In the genomic region with DNA sequence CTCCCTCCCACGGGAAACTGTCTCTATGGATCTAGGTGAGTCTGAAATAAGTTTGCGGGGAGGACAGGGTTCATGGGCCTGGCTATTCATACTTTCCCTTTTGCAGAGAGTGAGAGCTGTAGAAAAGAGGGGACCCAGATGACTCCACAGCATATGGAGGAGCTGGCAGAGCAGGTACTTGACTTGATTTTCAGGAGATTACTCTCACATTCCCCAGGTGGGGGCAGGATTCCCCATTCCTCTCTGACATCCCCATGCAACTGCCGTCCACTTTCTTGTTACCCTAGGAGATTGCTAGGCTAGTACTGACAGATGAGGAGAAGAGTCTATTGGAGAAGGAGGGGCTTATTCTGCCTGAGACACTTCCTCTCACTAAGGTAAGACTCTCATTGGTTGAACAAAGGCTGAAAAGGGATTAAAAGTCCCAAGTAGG, we compare ENCODE assay signal across 8 cellular contexts. TPM values are rescaled to one million over a fixed set of nuclear protein-coding genes. Genes with fewer than 3 reads are reported as not detected.
DNase-seq lines count a peak whose midpoint lies in the region; ATAC-seq, FAIRE-seq and TF ChIP-seq lines count a peak whose summit lies in the region.

No MANE protein-coding gene starts in this region.

- H4K20me1 ChIP-seq in K562 (replicated peaks; ENCODE audit: control insufficient read depth, insufficient read depth, low read length), result peaks cover 11% of the 10 kb centered on the region; the same call in 1 of the 2 replicates

- intact Hi-C loops in K562 (cut with micrococcal nuclease) (loop anchor here (2.0 to 10.0 kb wide), 3 partner anchors 16 to 82 kb away; a partner anchor contains a TSS), tibial artery (cut with DNase I; ENCODE audit: low total_unique reads) (no loop called here)

- TF ChIP-seq POLR2A in K562 (conservative IDR thresholded peaks at IDR 0.05), result no peak

- WGBS in K562 (ENCODE audit: insufficient coverage, low coverage, missing lambda C conversion rate), result 3% methylated on average over 3 of the region's 3 CpGs

- peak overlapping the region; percentile 87 for H3K4me3 ChIP-seq in CD4-positive, CD25-positive, alpha-beta regulatory T cell (ENCODE audit: low read depth, low read length)
- H3K4me3 ChIP-seq in K562, result peak overlapping the region; percentile 85
- peak overlapping the region; percentile 65 to 93 for H3K4me3 ChIP-seq in tibial artery

- H3K27me3 ChIP-seq in CD4-positive, CD25-positive, alpha-beta regulatory T cell (ENCODE audit: control insufficient read depth, insufficient read depth, low read length), result no peaks in the 10 kb centered on the region
- H3K27me3 ChIP-seq in K562 (ENCODE audit: control insufficient read depth in 2 of 2, insufficient read depth in 2 of 2, low read length in 2 of 2) (no peaks in the 10 kb centered on the region), layer of hippocampus (ENCODE audit: control insufficient read depth, insufficient read depth, low read length) (no peaks in the 10 kb centered on the region), tibial artery (no peaks in the 10 kb centered on the region)

- peak; percentile 81 for FAIRE-seq in K562 (lab: Jason Lieb, UNC)

- H3K9me3 Mint-ChIP-seq in CD4-positive, CD25-positive, alpha-beta regulatory T cell, result no peaks in the 10 kb centered on the region

- CTCF ChIA-PET in K562 (lab: Yijun Ruan, JAX; ENCODE audit: low intra/inter-chr PET ratio), result no interaction called here

- peaks cover 58% of the 10 kb centered on the region for H3K79me2 ChIP-seq in K562 (ENCODE audit: control insufficient read depth, insufficient read depth, low read length)

- no peaks in the 10 kb centered on the region for H3K27me3 Mint-ChIP-seq in CD4-positive, CD25-positive, alpha-beta regulatory T cell

- peak overlapping the region; percentile 94 for H3K4me2 ChIP-seq in K562 (ENCODE audit: insufficient read depth, low read length)

- ATAC-seq in CD4-positive, CD25-positive, alpha-beta regulatory T cell (ENCODE audit: low read depth in 2 of 2), result no peak
- ATAC-seq in GM21717 (IDR thresholded peaks at IDR 0.05; ENCODE audit: unreplicated experiment) (peak; percentile 2), K562 (no peak), HG02938 (IDR thresholded peaks at IDR 0.05; ENCODE audit: unreplicated experiment) (no peak), GM21528 (IDR thresholded peaks at IDR 0.05; ENCODE audit: low FRiP score, unreplicated experiment) (no peak)

- H3K9me3 ChIP-seq in CD4-positive, CD25-positive, alpha-beta regulatory T cell (ENCODE audit: control insufficient read depth in 2 of 2, low read length in 2 of 2), result no peaks in the 10 kb centered on the region
- H3K9me3 ChIP-seq in K562 (replicated peaks; ENCODE audit: control insufficient read depth, insufficient read depth, low read depth, low read length), result no peaks in the 10 kb centered on the region
- H3K9me3 ChIP-seq in tibial artery, result no peaks in the 10 kb centered on the region

- POLR2A ChIA-PET in K562 (lab: Yijun Ruan, JAX), result interaction anchor here (0.6 to 1.9 kb wide), 8 partner anchors 9 to 631 kb away, joined by 3 to 8 read pairs (median 4); no protein-coding TSS in a partner anchor

- DNase-seq in CD4-positive, CD25-positive, alpha-beta regulatory T cell, result peak in 1 of 3 donors; percentile 48
- DNase-seq in NCI-H82 (lab: John Stamatoyannopoulos, UW) (peak; percentile 77), K562 (ENCODE audit: extremely low read depth in 1 of 4, low spot score in 3 of 4) (peak; percentile 24 to 66 (median 41)), tibial artery (no peak)

- peaks cover 53% of the 10 kb centered on the region for H3K4me1 ChIP-seq in CD4-positive, CD25-positive, alpha-beta regulatory T cell (ENCODE audit: control insufficient read depth, insufficient read depth, low read length, poor library complexity, severe bottlenecking)
- H3K4me1 ChIP-seq in K562 (replicated peaks in 1 of 2; ENCODE audit: control insufficient read depth in 2 of 2, insufficient read depth in 2 of 2, low read length in 2 of 2), result peaks cover 22 to 29% of the 10 kb centered on the region in 2 experiments; a peak in 4 of 5 replicates
- peaks cover 0 to 59% (median 45%) of the 10 kb centered on the region in 4 donors for H3K4me1 ChIP-seq in tibial artery

- peaks cover 21% of the 10 kb centered on the region for H3K36me3 Mint-ChIP-seq in CD4-positive, CD25-positive, alpha-beta regulatory T cell

- peak overlapping the region in 2 of 3 donors; percentile 94 to 98 for H3K27ac Mint-ChIP-seq in CD4-positive, CD25-positive, alpha-beta regulatory T cell

- peak overlapping the region in 2 of 4 donors; percentile 94 to 98 for H3K4me3 Mint-ChIP-seq in CD4-positive, CD25-positive, alpha-beta regulatory T cell

- TF ChIP-seq CTCF in K562 (IDR thresholded peaks at IDR 0.05 in 2 of 3, conservative IDR thresholded peaks at IDR 0.05 in 1 of 3; ENCODE audit: insufficient read depth in 2 of 3, low read depth in 1 of 3, low read length in 3 of 3), result peak in 1 of 3 experiments; percentile 21; a peak in 1 of 6 replicates
- TF ChIP-seq CTCF in tibial artery (IDR thresholded peaks at IDR 0.05), result no peak

- peak overlapping the region; percentile 94 for H3K27ac ChIP-seq in CD4-positive, CD25-positive, alpha-beta regulatory T cell (ENCODE audit: insufficient read depth, low read length, poor library complexity, severe bottlenecking)
- peak overlapping the region; percentile 97 for H3K27ac ChIP-seq in K562 (ENCODE audit: extremely low read depth, low read depth, low read length)
- H3K27ac ChIP-seq in layer of hippocampus (ENCODE audit: low read depth, low read length), result peak overlapping the region; percentile 91
- peak overlapping the region; percentile 92 to 99 for H3K27ac ChIP-seq in tibial artery

- peak overlapping the region; percentile 76; the same call in 1 of the 2 replicates for H2AFZ ChIP-seq in K562 (ENCODE audit: low read depth, low read length)

- peak overlapping the region; percentile 85 to 91; a peak in 3 of 4 replicates for H3K9ac ChIP-seq in K562 (ENCODE audit: insufficient read depth in 1 of 2, low read depth in 2 of 2, low read length in 2 of 2)

- in situ Hi-C loops in K562 (cut with MboI), result no loop called here

- BruUV-seq in K562 (replicated peaks; lab: Mats Ljungman, UMichigan), result no TSS peak

- H3K36me3 ChIP-seq in CD4-positive, CD25-positive, alpha-beta regulatory T cell (ENCODE audit: control insufficient read depth, insufficient read depth, low read length), result peaks cover 31% of the 10 kb centered on the region
- H3K36me3 ChIP-seq in K562 (ENCODE audit: control insufficient read depth, insufficient read depth, low read length) (peaks cover 49% of the 10 kb centered on the region), tibial artery (peaks cover 33 to 38% (median 37%) of the 10 kb centered on the region in 3 donors)

- no peak for TF ChIP-seq EP300 in K562 (IDR thresholded peaks at IDR 0.05; ENCODE audit: low read length)

- 0 out of 4 replicates have a peak, but pooled peaks of 1 of the 2 experiments have one; percentile 10 for TF ChIP-seq RAD21 in K562 (CRISPR knock-in tag; conservative IDR thresholded peaks at IDR 0.05 in 1 of 2, IDR thresholded peaks at IDR 0.05 in 1 of 2)

- H3K9me1 ChIP-seq in K562 (ENCODE audit: control insufficient read depth, insufficient read depth, low read length), result no peaks in the 10 kb centered on the region

- peaks cover 16 to 37% (median 28%) of the 10 kb centered on the region in 4 donors for H3K4me1 Mint-ChIP-seq in CD4-positive, CD25-positive, alpha-beta regulatory T cell

RNA-seq across cellular contexts. Expression of a gene that starts 0.7 kb away (rescaled TPM):
- total RNA-seq in CD4-positive, CD25-positive, alpha-beta regulatory T cell, result 14.6 TPM
- 10 to 100 TPM; 33.4 to 36.4 (median 34.6) TPM for polyA plus RNA-seq in CD4-positive, CD25-positive, alpha-beta regulatory T cell
- 13.6 and 27.1 TPM in 2 replicates for total RNA-seq in K562 (2011; cell fraction: chromatin; rRNA removed; ENCODE audit: low replicate concordance)
- 20.3 and 23.0 TPM in 2 replicates for total RNA-seq in K562 (2011; cell fraction: nucleolus; rRNA removed)
- 14.0 and 18.6 TPM in 2 replicates for total RNA-seq in K562 (2011; cell fraction: nucleoplasm; rRNA removed)
- total RNA-seq in K562 (2014; rRNA removed) (18.3 and 19.3 TPM in 2 replicates), K562 (2014; rRNA removed; fragmentation: Illumina TruSeq; extraction: Trizol) (10.6 and 10.8 TPM in 2 replicates), K562 (2015; rRNA removed; fragmentation: Illumina TruSeq; extraction: Trizol) (13.1 and 14.9 TPM in 2 replicates), K562 (2021) (16.5 and 17.0 TPM in 2 replicates)
- polyA plus RNA-seq in K562 (2011; rRNA removed) (8.1 and 9.4 TPM in 2 replicates), K562 (2014; fragmentation: Illumina TruSeq; extraction: Trizol) (17.1 and 18.3 TPM in 2 replicates), K562 (2014; fragmentation: Nextera tagmentation; extraction: Ambion mirVana) (1 to 10 TPM; 5.7 to 9.4 TPM), K562 (2014; rRNA removed) (15.3 TPM in 2 replicates)
- polyA plus RNA-seq in K562 (2011; cell fraction: cytosol; rRNA removed), result 7.9 and 14.4 TPM in 2 replicates
- 16.5 and 20.0 TPM in 2 replicates for polyA plus RNA-seq in K562 (2011; cell fraction: nucleus; rRNA removed)
- polyA plus RNA-seq in K562 (2012), result 14.9 and 23.7 TPM in 2 replicates
- 4.0 and 4.5 TPM in 2 replicates for polyA minus RNA-seq in K562 (2011; rRNA and poly(A)+ RNA removed)
- 4.2 and 4.7 TPM in 2 replicates for polyA minus RNA-seq in K562 (2011; cell fraction: cytosol; rRNA and poly(A)+ RNA removed)
- 7.4 and 7.9 TPM in 2 replicates for polyA minus RNA-seq in K562 (2011; cell fraction: nucleus; rRNA and poly(A)+ RNA removed)

RNA-seq across cellular contexts. Expression of a gene that starts 1.1 kb away (rescaled TPM):
- 277 TPM for total RNA-seq in CD4-positive, CD25-positive, alpha-beta regulatory T cell
- polyA plus RNA-seq in CD4-positive, CD25-positive, alpha-beta regulatory T cell, result 10 to 100 TPM; 33.7 to 36.2 (median 35.9) TPM
- 276 and 411 TPM in 2 replicates for total RNA-seq in K562 (2011; cell fraction: chromatin; rRNA removed; ENCODE audit: low replicate concordance)
- 190 and 200 TPM in 2 replicates for total RNA-seq in K562 (2011; cell fraction: nucleolus; rRNA removed)
- 167 and 186 TPM in 2 replicates for total RNA-seq in K562 (2011; cell fraction: nucleoplasm; rRNA removed)
- total RNA-seq in K562 (2014; rRNA removed), result 94.3 and 121 TPM in 2 replicates
- total RNA-seq in K562 (2014; rRNA removed; fragmentation: Illumina TruSeq; extraction: Trizol), result 40.9 and 44.0 TPM in 2 replicates
- 49.4 and 50.7 TPM in 2 replicates for total RNA-seq in K562 (2015; rRNA removed; fragmentation: Illumina TruSeq; extraction: Trizol)
- 201 and 240 TPM in 2 replicates for total RNA-seq in K562 (2021)
- polyA plus RNA-seq in K562 (2011; rRNA removed), result 54.8 and 98.5 TPM in 2 replicates
- polyA plus RNA-seq in K562 (2011; cell fraction: cytosol; rRNA removed), result 49.0 and 84.8 TPM in 2 replicates
- polyA plus RNA-seq in K562 (2011; cell fraction: nucleus; rRNA removed), result 81.3 and 128 TPM in 2 replicates
- 116 and 190 TPM in 2 replicates for polyA plus RNA-seq in K562 (2012)
- 75.1 and 98.7 TPM in 2 replicates for polyA plus RNA-seq in K562 (2014; fragmentation: Illumina TruSeq; extraction: Trizol)
- polyA plus RNA-seq in K562 (2014; fragmentation: Nextera tagmentation; extraction: Ambion mirVana), result 10 to 100 TPM in 1 of 2 experiments, 1 to 10 TPM in 1; 3.6 to 10.2 TPM
- 49.2 and 72.0 TPM in 2 replicates for polyA plus RNA-seq in K562 (2014; rRNA removed)
- 190 and 196 TPM in 2 replicates for polyA minus RNA-seq in K562 (2011; rRNA and poly(A)+ RNA removed)
- 278 and 355 TPM in 2 replicates for polyA minus RNA-seq in K562 (2011; cell fraction: cytosol; rRNA and poly(A)+ RNA removed)
- polyA minus RNA-seq in K562 (2011; cell fraction: nucleus; rRNA and poly(A)+ RNA removed), result 62.3 and 63.3 TPM in 2 replicates

RNA-seq across cellular contexts. Expression of a gene that starts 15.9 kb away (rescaled TPM):
- 47.9 TPM for total RNA-seq in CD4-positive, CD25-positive, alpha-beta regulatory T cell
- 10 to 100 TPM; 18.7 to 27.1 (median 21.2) TPM for polyA plus RNA-seq in CD4-positive, CD25-positive, alpha-beta regulatory T cell
- 274 and 418 TPM in 2 replicates for total RNA-seq in K562 (2011; cell fraction: chromatin; rRNA removed; ENCODE audit: low replicate concordance)
- total RNA-seq in K562 (2011; cell fraction: nucleolus; rRNA removed), result 163 and 173 TPM in 2 replicates
- 160 and 174 TPM in 2 replicates for total RNA-seq in K562 (2011; cell fraction: nucleoplasm; rRNA removed)
- total RNA-seq in K562 (2014; rRNA removed) (28.5 and 32.6 TPM in 2 replicates), K562 (2014; rRNA removed; fragmentation: Illumina TruSeq; extraction: Trizol) (27.2 and 29.3 TPM in 2 replicates), K562 (2015; rRNA removed; fragmentation: Illumina TruSeq; extraction: Trizol) (32.1 and 32.7 TPM in 2 replicates), K562 (2021) (39.4 and 45.0 TPM in 2 replicates)
- polyA plus RNA-seq in K562 (2011; rRNA removed) (42.2 and 58.0 TPM in 2 replicates), K562 (2014; fragmentation: Illumina TruSeq; extraction: Trizol) (38.4 and 40.3 TPM in 2 replicates), K562 (2014; fragmentation: Nextera tagmentation; extraction: Ambion mirVana) (10 to 100 TPM; 14.1 to 24.3 TPM), K562 (2014; rRNA removed) (60.4 and 63.2 TPM in 2 replicates)
- 37.5 and 42.3 TPM in 2 replicates for polyA plus RNA-seq in K562 (2011; cell fraction: cytosol; rRNA removed)
- polyA plus RNA-seq in K562 (2011; cell fraction: nucleus; rRNA removed), result 311 and 346 TPM in 2 replicates
- polyA plus RNA-seq in K562 (2012), result 41.0 and 65.6 TPM in 2 replicates
- 47.8 and 48.8 TPM in 2 replicates for polyA minus RNA-seq in K562 (2011; rRNA and poly(A)+ RNA removed)
- 12.4 and 17.6 TPM in 2 replicates for polyA minus RNA-seq in K562 (2011; cell fraction: cytosol; rRNA and poly(A)+ RNA removed)
- polyA minus RNA-seq in K562 (2011; cell fraction: nucleus; rRNA and poly(A)+ RNA removed), result 56.4 and 96.6 TPM in 2 replicates

RNA-seq across cellular contexts. Expression of a gene that starts 16.0 kb away (rescaled TPM):
- 22.8 TPM for total RNA-seq in CD4-positive, CD25-positive, alpha-beta regulatory T cell
- polyA plus RNA-seq in CD4-positive, CD25-positive, alpha-beta regulatory T cell, result 10 to 100 TPM in 1 of 4 donors, 1 to 10 TPM in 3; 4.6 to 10.2 (median 7.0) TPM
- total RNA-seq in K562 (2011; cell fraction: chromatin; rRNA removed; ENCODE audit: low replicate concordance), result 17.9 and 29.7 TPM in 2 replicates
- total RNA-seq in K562 (2011; cell fraction: nucleolus; rRNA removed), result 15.4 and 17.2 TPM in 2 replicates
- 21.6 and 28.2 TPM in 2 replicates for total RNA-seq in K562 (2011; cell fraction: nucleoplasm; rRNA removed)
- total RNA-seq in K562 (2014; rRNA removed), result 6.5 and 7.5 TPM in 2 replicates
- 6.5 and 7.0 TPM in 2 replicates for total RNA-seq in K562 (2014; rRNA removed; fragmentation: Illumina TruSeq; extraction: Trizol)
- 6.5 and 6.7 TPM in 2 replicates for total RNA-seq in K562 (2015; rRNA removed; fragmentation: Illumina TruSeq; extraction: Trizol)
- total RNA-seq in K562 (2021), result 12.3 and 13.8 TPM in 2 replicates
- polyA plus RNA-seq in K562 (2011; rRNA removed), result 10.1 and 11.0 TPM in 2 replicates
- 9.1 and 9.6 TPM in 2 replicates for polyA plus RNA-seq in K562 (2011; cell fraction: cytosol; rRNA removed)
- polyA plus RNA-seq in K562 (2011; cell fraction: nucleus; rRNA removed), result 21.5 and 24.4 TPM in 2 replicates
- 8.2 and 8.9 TPM in 2 replicates for polyA plus RNA-seq in K562 (2012)
- 9.8 and 10.7 TPM in 2 replicates for polyA plus RNA-seq in K562 (2014; fragmentation: Illumina TruSeq; extraction: Trizol)
- under 1 TPM; 0.42 to 0.95 TPM for polyA plus RNA-seq in K562 (2014; fragmentation: Nextera tagmentation; extraction: Ambion mirVana)
- 6.9 and 7.9 TPM in 2 replicates for polyA plus RNA-seq in K562 (2014; rRNA removed)
- polyA minus RNA-seq in K562 (2011; rRNA and poly(A)+ RNA removed), result 10.7 and 13.3 TPM in 2 replicates
- 4.7 and 7.2 TPM in 2 replicates for polyA minus RNA-seq in K562 (2011; cell fraction: cytosol; rRNA and poly(A)+ RNA removed)
- polyA minus RNA-seq in K562 (2011; cell fraction: nucleus; rRNA and poly(A)+ RNA removed), result 11.0 and 16.7 TPM in 2 replicates

RNA-seq across cellular contexts. Expression of a gene that starts 21.0 kb away (rescaled TPM):
- not detected for total RNA-seq in CD4-positive, CD25-positive, alpha-beta regulatory T cell
- under 1 TPM in 1 of 4 donors, not detected in 3; 0.69 TPM for polyA plus RNA-seq in CD4-positive, CD25-positive, alpha-beta regulatory T cell
- total RNA-seq in K562 (2011; cell fraction: chromatin; rRNA removed; ENCODE audit: low replicate concordance), result not detected in 2 replicates
- total RNA-seq in K562 (2011; cell fraction: nucleolus; rRNA removed), result not detected in 2 replicates
- total RNA-seq in K562 (2011; cell fraction: nucleoplasm; rRNA removed), result not detected in 2 replicates
- not detected in 2 replicates for total RNA-seq in K562 (2014; rRNA removed)
- not detected in 2 replicates for total RNA-seq in K562 (2014; rRNA removed; fragmentation: Illumina TruSeq; extraction: Trizol)
- total RNA-seq in K562 (2015; rRNA removed; fragmentation: Illumina TruSeq; extraction: Trizol), result not detected in 2 replicates
- total RNA-seq in K562 (2021), result 0.60 and 0.87 TPM in 2 replicates
- not detected in 2 replicates for polyA plus RNA-seq in K562 (2011; rRNA removed)
- 0.42 TPM in 1 of 2 replicates, not detected in the other for polyA plus RNA-seq in K562 (2011; cell fraction: cytosol; rRNA removed)
- not detected in 2 replicates for polyA plus RNA-seq in K562 (2011; cell fraction: nucleus; rRNA removed)
- not detected in 2 replicates for polyA plus RNA-seq in K562 (2012)
- not detected in 2 replicates for polyA plus RNA-seq in K562 (2014; fragmentation: Illumina TruSeq; extraction: Trizol)
- polyA plus RNA-seq in K562 (2014; fragmentation: Nextera tagmentation; extraction: Ambion mirVana), result not detected
- not detected in 2 replicates for polyA plus RNA-seq in K562 (2014; rRNA removed)
- polyA minus RNA-seq in K562 (2011; rRNA and poly(A)+ RNA removed), result not detected in 2 replicates
- polyA minus RNA-seq in K562 (2011; cell fraction: cytosol; rRNA and poly(A)+ RNA removed), result not detected in 2 replicates
- not detected in 2 replicates for polyA minus RNA-seq in K562 (2011; cell fraction: nucleus; rRNA and poly(A)+ RNA removed)

Comparison
In these comparisons a context has a peak if more than half of its experiments do, and no peak if none do; other contexts are left out.
1. DNase-seq: peak in NCI-H82 (single experiment) and K562 (4 of 4); none in tibial artery (0 of 2).
2. Peak in every context shown above with its lines, with median percentiles within 50 percentile points of each other: H3K27ac ChIP-seq and H3K4me3 ChIP-seq.